1 cellular context compared by ENCODE assay signal in the genomic region with DNA sequence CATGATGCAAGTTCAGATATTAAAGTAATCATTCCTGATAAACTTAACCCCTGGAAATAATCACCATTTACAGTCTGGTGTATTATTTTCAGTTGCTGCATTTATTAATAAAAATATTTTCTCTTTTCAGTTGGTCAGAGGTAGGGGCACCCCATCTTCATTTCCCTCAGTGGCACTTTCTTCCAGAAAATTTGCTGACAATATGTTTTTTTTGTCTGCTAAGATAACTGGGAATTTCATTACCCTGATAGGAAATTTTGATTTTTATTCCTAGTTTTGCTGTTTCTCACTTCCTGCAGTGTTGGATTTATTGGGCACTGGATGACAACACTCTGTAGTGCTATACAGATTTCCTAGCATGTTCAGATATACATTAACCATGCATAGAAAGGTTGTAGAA.
TF ChIP-seq lines count a peak whose summit lies in the region.

No MANE protein-coding gene starts in this region.

TF ChIP-seq in HepG2, 621 proteins besides CTCF, POLR2A, EP300 and RAD21:
- TF ChIP-seq, protein P1, sequence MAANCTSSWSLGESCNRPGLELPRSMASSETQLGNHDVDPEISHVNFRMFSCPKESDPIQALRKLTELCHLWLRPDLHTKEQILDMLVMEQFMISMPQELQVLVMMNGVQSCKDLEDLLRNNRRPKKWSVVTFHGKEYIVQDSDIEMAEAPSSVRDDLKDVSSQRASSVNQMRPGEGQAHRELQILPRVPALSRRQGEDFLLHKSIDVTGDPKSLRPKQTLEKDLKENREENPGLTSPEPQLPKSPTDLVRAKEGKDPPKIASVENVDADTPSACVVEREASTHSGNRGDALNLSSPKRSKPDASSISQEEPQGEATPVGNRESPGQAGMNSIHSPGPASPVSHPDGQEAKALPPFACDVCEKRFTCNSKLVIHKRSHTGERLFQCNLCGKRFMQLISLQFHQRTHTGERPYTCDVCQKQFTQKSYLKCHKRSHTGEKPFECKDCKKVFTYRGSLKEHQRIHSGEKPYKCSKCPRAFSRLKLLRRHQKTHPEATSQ (CRISPR knock-in tag; IDR thresholded peaks at IDR 0.05; ENCODE audit: borderline replicate concordance): no peak
- TF ChIP-seq MAFK (conservative IDR thresholded peaks at IDR 0.05 in 1 of 2, IDR thresholded peaks at IDR 0.05 in 1 of 2; ENCODE audit: low read length in 2 of 2): peak; percentile 85 to 91
- TF ChIP-seq MAFF (IDR thresholded peaks at IDR 0.05; ENCODE audit: low read depth, low read length): peak; percentile 88
